Comparison of ENCODE assay signal across 27 cellular contexts in genomic region chr4:119540249-119540648, GRCh38.
DNase-seq lines count a peak whose midpoint lies in the region; ATAC-seq and TF ChIP-seq lines count a peak whose summit lies in the region.
"Had no signal": no experiment of that assay in that cellular context is flagged by ENCODE, and none has a peak within 500 bp of the region (broad histone marks: within the 10 kb centered on the region; RNA-seq: fewer than 3 reads in every experiment).

No MANE protein-coding gene starts in this region.

- POLR2A ChIA-PET in activated CD4-positive, alpha-beta T cell treated with anti-CD3 and anti-CD28 coated beads for 36 hours (lab: Charles Lee): no interaction called here

- ATAC-seq in activated CD4-positive, alpha-beta T cell treated with anti-CD3 and anti-CD28 coated beads for 36 hours: no peak
- ATAC-seq in HG02798 (IDR thresholded peaks at IDR 0.05; ENCODE audit: poor library complexity, unreplicated experiment) (peak; percentile 63), GM19467 (IDR thresholded peaks at IDR 0.05; ENCODE audit: unreplicated experiment) (no peak)
- ATAC-seq: activated naive CD8-positive, alpha-beta T cell treated with anti-CD3 and anti-CD28 coated beads, Interleukin-2, amount 50 U/mL, for 24 hours; left lung; right lobe of liver; stimulated activated naive B cell treated with anti-CD40 and anti-IgM and Interleukin-4, amounts not matched to agents 10 μg/mL and 1 μg/mL and 100 μg/mL, for 72 hours had no signal

- peak overlapping the region; percentile 24 for H3K27ac ChIP-seq in vagina
- H3K27ac ChIP-seq: 22Rv1, left lung, neutrophil, right lobe of liver, VCaP had no signal

- TF ChIP-seq POLR2A in vagina (IDR thresholded peaks at IDR 0.05): no peak

- no peaks in the 10 kb centered on the region for H3K9me3 ChIP-seq in vagina
- H3K9me3 ChIP-seq: left lung, neutrophil, right lobe of liver had no signal

- H3K27me3 ChIP-seq in vagina: no peaks in the 10 kb centered on the region
- H3K27me3 ChIP-seq: left lung, neutrophil, right lobe of liver had no signal

- H3K4me1 Mint-ChIP-seq in activated CD4-positive, alpha-beta T cell treated with anti-CD3 and anti-CD28 coated beads for 36 hours: no peaks in the 10 kb centered on the region
- H3K4me1 Mint-ChIP-seq in activated CD4-positive, alpha-beta T cell treated with anti-CD3 and anti-CD28 coated beads, Interleukin-2, amount 10 ng/mL, durations not matched to agents 24 days and 14 days: no peaks in the 10 kb centered on the region
- H3K4me1 Mint-ChIP-seq: activated naive CD8-positive, alpha-beta T cell treated with anti-CD3 and anti-CD28 coated beads, Interleukin-2, amount 50 U/mL, for 24 hours; immature natural killer cell had no signal

- no peak for TF ChIP-seq CTCF in vagina (IDR thresholded peaks at IDR 0.05)

- DNase-seq in activated CD4-positive, alpha-beta T cell treated with anti-CD3 and anti-CD28 coated beads for 36 hours: peak; percentile 4
- no peak for DNase-seq in activated CD4-positive, alpha-beta T cell treated with anti-CD3 and anti-CD28 coated beads, Interleukin-2, amount 10 ng/mL, durations not matched to agents 24 days and 14 days
- DNase-seq in LHCN-M2 (ENCODE audit: low read depth) (peak; percentile 81), vagina (ENCODE audit: extremely low spot score in 2 of 2) (no peak), D341Med (ENCODE audit: low spot score) (no peak), NCI-H2029 (lab: John Stamatoyannopoulos, UW) (no peak)
- DNase-seq: activated CD4-positive, alpha-beta T cell treated with anti-CD3 and anti-CD28 coated beads for 48 hours; activated naive CD8-positive, alpha-beta T cell treated with anti-CD3 and anti-CD28 coated beads, Interleukin-2, amount 50 U/mL, for 24 hours; activated T-cell treated with anti-CD3 and anti-CD28 coated beads, Interleukin-2, amount 50 U/mL, for 24 hours; EL; hypothalamus; immature natural killer cell; left lung; naive B cell; NCI-H1092; NCI-H1694 treated with DMSO at 0.1 percent for 48 hours; NCI-H2171 treated with DMSO at 0.1 percent for 48 hours; NCI-H524 treated with DMSO at 0.1 percent for 48 hours; right lobe of liver; SHP77 treated with DMSO at 0.1 percent for 48 hours; stimulated activated naive B cell treated with anti-CD40 and anti-IgM and Interleukin-4, amounts not matched to agents 10 μg/mL and 1 μg/mL and 100 μg/mL, for 72 hours had no signal

- no peaks in the 10 kb centered on the region for H3K9me3 Mint-ChIP-seq in activated CD4-positive, alpha-beta T cell treated with anti-CD3 and anti-CD28 coated beads for 36 hours (ENCODE audit: low read depth)
- no peaks in the 10 kb centered on the region for H3K9me3 Mint-ChIP-seq in activated CD4-positive, alpha-beta T cell treated with anti-CD3 and anti-CD28 coated beads, Interleukin-2, amount 10 ng/mL, durations not matched to agents 24 days and 14 days
- H3K9me3 Mint-ChIP-seq: activated naive CD8-positive, alpha-beta T cell treated with anti-CD3 and anti-CD28 coated beads, Interleukin-2, amount 50 U/mL, for 24 hours; activated T-cell treated with anti-CD3 and anti-CD28 coated beads, Interleukin-2, amount 50 U/mL, for 24 hours; immature natural killer cell; naive B cell; stimulated activated naive B cell treated with anti-CD40 and anti-IgM and Interleukin-4, amounts not matched to agents 10 μg/mL and 1 μg/mL and 100 μg/mL, for 72 hours had no signal

- H3K4me1 ChIP-seq in vagina: no peaks in the 10 kb centered on the region
- H3K4me1 ChIP-seq: left lung, right lobe of liver had no signal

- peaks cover 0 to 20% of the 10 kb centered on the region in 2 donors for H3K36me3 ChIP-seq in vagina
- H3K36me3 ChIP-seq: neutrophil, right lobe of liver had no signal

- intact Hi-C loops in activated CD4-positive, alpha-beta T cell treated with anti-CD3 and anti-CD28 coated beads for 36 hours (cut with DNase I, micrococcal nuclease): no loop called here
- intact Hi-C loops in activated CD4-positive, alpha-beta T cell treated with anti-CD3 and anti-CD28 coated beads, Interleukin-2, amount 10 ng/mL, durations not matched to agents 24 days and 14 days (cut with micrococcal nuclease): no loop called here
- intact Hi-C loops in vagina (cut with DNase I): no loop called here

- H3K36me3 Mint-ChIP-seq in activated CD4-positive, alpha-beta T cell treated with anti-CD3 and anti-CD28 coated beads for 36 hours (ENCODE audit: low read depth): peaks cover 11% of the 10 kb centered on the region
- peaks cover 1% of the 10 kb centered on the region for H3K36me3 Mint-ChIP-seq in activated CD4-positive, alpha-beta T cell treated with anti-CD3 and anti-CD28 coated beads, Interleukin-2, amount 10 ng/mL, durations not matched to agents 24 days and 14 days (ENCODE audit: low read depth)

- no peaks in the 10 kb centered on the region for H3K27me3 Mint-ChIP-seq in activated CD4-positive, alpha-beta T cell treated with anti-CD3 and anti-CD28 coated beads for 36 hours
- no peaks in the 10 kb centered on the region for H3K27me3 Mint-ChIP-seq in activated CD4-positive, alpha-beta T cell treated with anti-CD3 and anti-CD28 coated beads, Interleukin-2, amount 10 ng/mL, durations not matched to agents 24 days and 14 days
- H3K27me3 Mint-ChIP-seq: activated naive CD8-positive, alpha-beta T cell treated with anti-CD3 and anti-CD28 coated beads, Interleukin-2, amount 50 U/mL, for 24 hours; activated T-cell treated with anti-CD3 and anti-CD28 coated beads, Interleukin-2, amount 50 U/mL, for 24 hours; naive B cell; progenitor cell of endocrine pancreas; stimulated activated naive B cell treated with anti-CD40 and anti-IgM and Interleukin-4, amounts not matched to agents 10 μg/mL and 1 μg/mL and 100 μg/mL, for 72 hours had no signal

- H3K27ac Mint-ChIP-seq in activated CD4-positive, alpha-beta T cell treated with anti-CD3 and anti-CD28 coated beads for 36 hours: no peak overlapping the region
- no peak overlapping the region for H3K27ac Mint-ChIP-seq in activated CD4-positive, alpha-beta T cell treated with anti-CD3 and anti-CD28 coated beads, Interleukin-2, amount 10 ng/mL, durations not matched to agents 24 days and 14 days
- H3K27ac Mint-ChIP-seq: activated naive CD8-positive, alpha-beta T cell treated with anti-CD3 and anti-CD28 coated beads, Interleukin-2, amount 50 U/mL, for 24 hours; activated T-cell treated with anti-CD3 and anti-CD28 coated beads, Interleukin-2, amount 50 U/mL, for 24 hours; immature natural killer cell; progenitor cell of endocrine pancreas; stimulated activated naive B cell treated with anti-CD40 and anti-IgM and Interleukin-4, amounts not matched to agents 10 μg/mL and 1 μg/mL and 100 μg/mL, for 72 hours had no signal

- H3K4me3 Mint-ChIP-seq in activated CD4-positive, alpha-beta T cell treated with anti-CD3 and anti-CD28 coated beads for 36 hours: no peak overlapping the region
- H3K4me3 Mint-ChIP-seq in activated CD4-positive, alpha-beta T cell treated with anti-CD3 and anti-CD28 coated beads, Interleukin-2, amount 10 ng/mL, durations not matched to agents 24 days and 14 days: no peak overlapping the region
- H3K4me3 Mint-ChIP-seq: activated naive CD8-positive, alpha-beta T cell treated with anti-CD3 and anti-CD28 coated beads, Interleukin-2, amount 50 U/mL, for 24 hours; activated T-cell treated with anti-CD3 and anti-CD28 coated beads, Interleukin-2, amount 50 U/mL, for 24 hours; immature natural killer cell; naive B cell; stimulated activated naive B cell treated with anti-CD40 and anti-IgM and Interleukin-4, amounts not matched to agents 10 μg/mL and 1 μg/mL and 100 μg/mL, for 72 hours had no signal

- CTCF ChIA-PET in activated CD4-positive, alpha-beta T cell treated with anti-CD3 and anti-CD28 coated beads for 36 hours (lab: Charles Lee): no interaction called here

- no peak overlapping the region for H3K4me3 ChIP-seq in vagina
- H3K4me3 ChIP-seq: left lung, right lobe of liver had no signal

Comparison
In these comparisons a context has a peak if more than half of its experiments do, and no peak if none do; other contexts are left out.
1. DNase-seq: peak in activated CD4-positive, alpha-beta T cell treated with anti-CD3 and anti-CD28 coated beads for 36 hours (single experiment) and LHCN-M2 (single experiment); none in activated CD4-positive, alpha-beta T cell treated with anti-CD3 and anti-CD28 coated beads, Interleukin-2, amount 10 ng/mL, durations not matched to agents 24 days and 14 days (single experiment), vagina (0 of 2), D341Med (single experiment) and NCI-H2029 (single experiment).